10 cellular contexts compared by ENCODE assay signal in the genomic region with DNA sequence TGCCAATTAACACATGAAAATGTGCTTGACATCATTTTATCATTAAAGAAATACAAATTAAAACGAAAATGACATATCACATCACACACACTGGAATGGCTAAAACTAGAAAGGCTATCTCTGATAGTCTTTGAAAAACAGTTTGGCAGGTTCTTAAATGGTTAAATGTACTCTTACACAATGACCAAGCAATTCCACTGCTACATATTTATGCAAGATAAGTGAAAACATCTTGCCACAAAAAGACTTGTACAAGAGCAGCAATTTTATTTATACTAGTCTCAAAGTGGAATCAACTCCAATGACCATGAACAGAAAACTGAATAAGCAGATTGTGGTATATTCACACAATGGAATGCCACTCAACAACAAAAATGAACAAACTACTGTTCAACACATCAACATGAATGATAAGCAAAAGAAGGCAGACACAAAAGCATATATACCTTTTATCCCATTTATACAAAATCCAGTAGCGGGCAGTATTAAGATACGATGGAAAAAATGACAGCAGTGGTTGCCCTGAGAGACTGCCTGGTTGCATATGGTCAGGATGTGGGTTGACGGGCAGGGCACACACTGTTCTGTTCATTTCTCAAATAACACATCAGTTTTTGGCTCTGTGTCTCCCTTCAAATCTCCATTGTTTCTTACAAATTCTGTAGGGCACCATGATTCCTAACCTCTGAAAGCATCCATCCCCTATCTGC. TPM values are rescaled to one million over a fixed set of nuclear protein-coding genes. Genes with fewer than 3 reads are reported as not detected.
A peak's percentile ranks its signal among the peaks of the same experiment; 100 is the strongest.
DNase-seq lines count a peak whose midpoint lies in the region; ATAC-seq and TF ChIP-seq lines count a peak whose summit lies in the region.
"Had no signal": no experiment of that assay in that cellular context is flagged by ENCODE, and none has a peak within 500 bp of the region (broad histone marks: within the 10 kb centered on the region; RNA-seq: fewer than 3 reads in every experiment).

No MANE protein-coding gene starts in this region.

- peak; percentile 82 for DNase-seq in activated effector memory CD4-positive, alpha-beta T cell treated with anti-CD3 and anti-CD28 coated beads, Interleukin-2, amount 50 U/mL, for 16 hours
- peak in 2 of 3 donors; percentile 18 to 66 for DNase-seq in mucosa of descending colon
- DNase-seq in NOMO-1 treated with DMSO at 0.1 percent for 48 hours (lab: John Stamatoyannopoulos, UW; ENCODE audit: unreplicated experiment) = no peak
- DNase-seq in sigmoid colon = no peak
- no peak for DNase-seq in nucleus accumbens (lab: John Stamatoyannopoulos, UW)
- DNase-seq in SK-N-DZ (ENCODE audit: low spot score) = no peak

- peak; percentile 65 for ATAC-seq in GM19035 (IDR thresholded peaks at IDR 0.05; ENCODE audit: unreplicated experiment)
- peak; percentile 62 for ATAC-seq in HG03460 (IDR thresholded peaks at IDR 0.05; ENCODE audit: unreplicated experiment)
- ATAC-seq in mucosa of descending colon = peak; percentile 92
- ATAC-seq: Panc1 had no signal

- peak in 1 of 4 donors; percentile 21 for TF ChIP-seq EP300 in sigmoid colon (IDR thresholded peaks at IDR 0.05)

- no peaks in the 10 kb centered on the region for H3K27me3 ChIP-seq in sigmoid colon

- H3K4me3 ChIP-seq in mucosa of descending colon (no peak overlapping the region), sigmoid colon (no peak overlapping the region)

- peaks cover 2% of the 10 kb centered on the region for H3K9me3 ChIP-seq in mucosa of descending colon
- H3K9me3 ChIP-seq in sigmoid colon = no peaks in the 10 kb centered on the region

- H3K36me3 ChIP-seq in mucosa of descending colon (ENCODE audit: low read depth) = no peaks in the 10 kb centered on the region
- H3K36me3 ChIP-seq in sigmoid colon = peaks cover 0 to 35% (median 9%) of the 10 kb centered on the region in 4 donors

- H3K4me1 ChIP-seq in mucosa of descending colon (ENCODE audit: low read depth) (no peaks in the 10 kb centered on the region), sigmoid colon (peaks cover 0 to 16% (median 9%) of the 10 kb centered on the region in 4 donors)

- peak overlapping the region in 1 of 4 donors; percentile 12 for H3K27ac ChIP-seq in sigmoid colon

- TF ChIP-seq CTCF in mucosa of descending colon (IDR thresholded peaks at IDR 0.05) (no peak), sigmoid colon (IDR thresholded peaks at IDR 0.05) (no peak)

- intact Hi-C loops in mucosa of descending colon (cut with DNase I, micrococcal nuclease) = no loop called here
- intact Hi-C loops in sigmoid colon (cut with DNase I) = no loop called here

- TF ChIP-seq POLR2A in sigmoid colon (IDR thresholded peaks at IDR 0.05) = no peak

- 53 to 81% methylated on average over 4 of the region's 4 CpGs for WGBS in sigmoid colon, 2 donors

RNA-seq across cellular contexts. Expression of a gene that starts 25.3 kb away (rescaled TPM):
- total RNA-seq in mucosa of descending colon = 100 to 1,000 TPM in 2 of 3 donors, 10 to 100 TPM in 1; 83.1 to 130 (median 101) TPM
- total RNA-seq in sigmoid colon = 100 to 1,000 TPM in 3 of 4 donors, 10 to 100 TPM in 1; 91.2 to 141 (median 113) TPM
- 10 to 100 TPM; 50.4 to 91.0 (median 55.9) TPM for polyA plus RNA-seq in sigmoid colon
- not detected in 2 replicates for polyA plus RNA-seq in SK-N-DZ (2014; cell fraction: cytosol; rRNA removed)
- not detected in 2 replicates for polyA plus RNA-seq in SK-N-DZ (2014; cell fraction: nucleus; rRNA removed)
- total RNA-seq: neural crest cell had no signal

Comparison
In these comparisons a context has a peak if more than half of its experiments do, and no peak if none do; other contexts are left out.
1. DNase-seq: peak in activated effector memory CD4-positive, alpha-beta T cell treated with anti-CD3 and anti-CD28 coated beads, Interleukin-2, amount 50 U/mL, for 16 hours (single experiment) and mucosa of descending colon (2 of 3); none in NOMO-1 treated with DMSO at 0.1 percent for 48 hours (single experiment), sigmoid colon (single experiment), nucleus accumbens (0 of 56) and SK-N-DZ (single experiment).
2. Peak in every context shown above with its lines, with median percentiles within 50 percentile points of each other: ATAC-seq.